Comparison of ENCODE assay signal across 1 cellular context in genomic region chr1:16896316-16897065, GRCh38.
A peak's percentile ranks its signal among the peaks of the same experiment; 100 is the strongest.
TF ChIP-seq lines count a peak whose summit lies in the region.
"Not testable (repeated sequence)": the region's sequence is repeated elsewhere in the genome, so short reads cannot be mapped to it uniquely, and the experiment has no call there.

No MANE protein-coding gene starts in this region.

TF ChIP-seq in HepG2, 621 proteins besides CTCF, POLR2A, EP300 and RAD21 (continued from another document):
- 0 out of 2 replicates have a peak, but pooled peaks have one; percentile 15 for TF ChIP-seq ZBTB10 (CRISPR knock-in tag; IDR thresholded peaks at IDR 0.05; ENCODE audit: borderline replicate concordance)
- 0 out of 2 replicates have a peak, but pooled peaks have one; percentile 0 for TF ChIP-seq ZNF543 (CRISPR knock-in tag; IDR thresholded peaks at IDR 0.05)
- TF ChIP-seq JUNB (CRISPR knock-in tag; IDR thresholded peaks at IDR 0.05; ENCODE audit: borderline replicate concordance) = peak; percentile 1; the same call in 1 of the 2 replicates
- peak; percentile 30; the same call in 1 of the 2 replicates for TF ChIP-seq MXD1 (CRISPR knock-in tag; IDR thresholded peaks at IDR 0.05)
- TF ChIP-seq TFDP1 (CRISPR knock-in tag; IDR thresholded peaks at IDR 0.05; ENCODE audit: borderline replicate concordance) = peak; percentile 32; the same call in 1 of the 2 replicates
- TF ChIP-seq HOXA3 (CRISPR knock-in tag; IDR thresholded peaks at IDR 0.05) = 0 out of 2 replicates have a peak, but pooled peaks have one; percentile 3
- TF ChIP-seq ZNF784 (CRISPR knock-in tag; IDR thresholded peaks at IDR 0.05; ENCODE audit: borderline replicate concordance) = 0 out of 2 replicates have a peak, but pooled peaks have one; percentile 11
- peak; percentile 15; the same call in 1 of the 2 replicates for TF ChIP-seq MTF1 (CRISPR knock-in tag; IDR thresholded peaks at IDR 0.05)
- TF ChIP-seq ELF3 (CRISPR knock-in tag; IDR thresholded peaks at IDR 0.05) = peak; percentile 20; the same call in 1 of the 2 replicates
- TF ChIP-seq ZFP91 (CRISPR knock-in tag; IDR thresholded peaks at IDR 0.05; ENCODE audit: borderline replicate concordance) = peak; percentile 38; the same call in 1 of the 2 replicates
- peak; percentile 83 for TF ChIP-seq ZNF687 (CRISPR knock-in tag; IDR thresholded peaks at IDR 0.05)
- TF ChIP-seq SOX13 (IDR thresholded peaks at IDR 0.05) = not testable (repeated sequence)
- 0 out of 4 replicates have a peak, but pooled peaks of 1 of the 2 experiments have one; percentile 34 for TF ChIP-seq SOX13 (CRISPR knock-in tag; conservative IDR thresholded peaks at IDR 0.05 in 1 of 2, IDR thresholded peaks at IDR 0.05 in 1 of 2)
- peak; percentile 24; the same call in 1 of the 2 replicates for TF ChIP-seq KDM5B (CRISPR knock-in tag; IDR thresholded peaks at IDR 0.05; ENCODE audit: borderline replicate concordance)
- 0 out of 2 replicates have a peak, but pooled peaks have one; percentile 17 for TF ChIP-seq HDAC1 (CRISPR knock-in tag; IDR thresholded peaks at IDR 0.05)
- 0 out of 2 replicates have a peak, but pooled peaks have one; percentile 18 for TF ChIP-seq PITX1 (CRISPR knock-in tag; IDR thresholded peaks at IDR 0.05)
- TF ChIP-seq ZNF644 (CRISPR knock-in tag; IDR thresholded peaks at IDR 0.05; ENCODE audit: low read depth) = peak; percentile 63; the same call in 1 of the 2 replicates
- 0 out of 2 replicates have a peak, but pooled peaks have one; percentile 2 for TF ChIP-seq JUN (CRISPR knock-in tag; IDR thresholded peaks at IDR 0.05)
- TF ChIP-seq HNRNPLL (IDR thresholded peaks at IDR 0.05; ENCODE audit: low read depth, low read length, poor library complexity, severe bottlenecking) = peak; percentile 29
- TF ChIP-seq NR2F1 (CRISPR knock-in tag; IDR thresholded peaks at IDR 0.05) = 0 out of 4 replicates have a peak, but pooled peaks of 1 of the 2 experiments have one; percentile 4
- TF ChIP-seq YEATS4 (CRISPR knock-in tag; IDR thresholded peaks at IDR 0.05; ENCODE audit: borderline replicate concordance) = 0 out of 2 replicates have a peak, but pooled peaks have one; percentile 3
